Comparison of ENCODE assay signal across 2 cellular contexts in genomic region chr1:231001892-231002291, GRCh38.
TF ChIP-seq lines count a peak whose summit lies in the region.

No MANE protein-coding gene starts in this region.

TF ChIP-seq in HCT116, 20 proteins besides CTCF, POLR2A, EP300 and RAD21:
- TF ChIP-seq JUND (IDR thresholded peaks at IDR 0.05) (no peak), SP1 (IDR thresholded peaks at IDR 0.05; ENCODE audit: low read depth) (no peak), EZH2 (IDR thresholded peaks at IDR 0.05) (no peak), FOSL1 (IDR thresholded peaks at IDR 0.05; ENCODE audit: low read depth) (no peak), ZNF274 (IDR thresholded peaks at IDR 0.05; ENCODE audit: low read depth, low read length) (no peak), CEBPB (IDR thresholded peaks at IDR 0.05; ENCODE audit: low read depth) (no peak), EGR1 (IDR thresholded peaks at IDR 0.05; ENCODE audit: low read depth) (no peak), ATF3 (IDR thresholded peaks at IDR 0.05) (no peak), POLR2AphosphoS5 (IDR thresholded peaks at IDR 0.05; ENCODE audit: low read depth, low read length) (no peak), YY1 (IDR thresholded peaks at IDR 0.05; ENCODE audit: extremely low read depth, insufficient replicate concordance, low read depth, low read length) (no peak), REST (IDR thresholded peaks at IDR 0.05; ENCODE audit: low read depth) (no peak)

TF ChIP-seq in K562, 482 proteins besides CTCF, POLR2A, EP300 and RAD21:
- TF ChIP-seq NFRKB (IDR thresholded peaks at IDR 0.05; ENCODE audit: low read depth) (no peak), ZKSCAN1 (IDR thresholded peaks at IDR 0.05; ENCODE audit: low read depth, low read length) (no peak), ATF2 (CRISPR knock-in tag; IDR thresholded peaks at IDR 0.05) (no peak), CREM (IDR thresholded peaks at IDR 0.05; ENCODE audit: low read depth) (no peak), MAFG (tag; conservative IDR thresholded peaks at IDR 0.05) (0 out of 2 replicates have a peak, but pooled peaks have one; percentile 20), TAL1 (IDR thresholded peaks at IDR 0.05) (no peak), ZNF77 (CRISPR knock-in tag; IDR thresholded peaks at IDR 0.05) (no peak), YBX1 (IDR thresholded peaks at IDR 0.05) (no peak), C11orf30 (IDR thresholded peaks at IDR 0.05; ENCODE audit: low read depth) (peak; percentile 49; the same call in 1 of the 2 replicates), ZNF280A (IDR thresholded peaks at IDR 0.05; ENCODE audit: low read depth, partially characterized antibody) (no peak), SNIP1 (IDR thresholded peaks at IDR 0.05; ENCODE audit: low read depth) (no peak), NFE2L1 (tag; IDR thresholded peaks at IDR 0.05; ENCODE audit: borderline replicate concordance, low read depth) (no peak), ILK (tag; IDR thresholded peaks at IDR 0.05; ENCODE audit: borderline replicate concordance, low read depth) (no peak), PCBP1 (IDR thresholded peaks at IDR 0.05; ENCODE audit: low read depth, low read length, poor library complexity, severe bottlenecking) (no peak), ZNF316 (IDR thresholded peaks at IDR 0.05) (peak; percentile 58), TCF3 (CRISPR knock-in tag; IDR thresholded peaks at IDR 0.05) (no peak), ZNF24 (IDR thresholded peaks at IDR 0.05) (no peak), RBFOX2 (IDR thresholded peaks at IDR 0.05; ENCODE audit: low read depth, low read length) (no peak), ZNF518B (CRISPR knock-in tag; IDR thresholded peaks at IDR 0.05) (no peak), ZBTB1 (CRISPR knock-in tag; IDR thresholded peaks at IDR 0.05; ENCODE audit: borderline replicate concordance, low read depth) (no peak), ETV6 (IDR thresholded peaks at IDR 0.05; ENCODE audit: borderline replicate concordance in 1 of 2, low read depth in 2 of 2, low read length in 1 of 2) (no peak), ETV6 (CRISPR knock-in tag; IDR thresholded peaks at IDR 0.05; ENCODE audit: borderline replicate concordance) (no peak), PATZ1 (CRISPR knock-in tag; IDR thresholded peaks at IDR 0.05; ENCODE audit: borderline replicate concordance) (no peak), ADNP (tag; IDR thresholded peaks at IDR 0.05) (no peak), MED1 (CRISPR knock-in tag; IDR thresholded peaks at IDR 0.05; ENCODE audit: borderline replicate concordance) (no peak), CTBP1 (IDR thresholded peaks at IDR 0.05; ENCODE audit: borderline replicate concordance) (no peak)
